Comparison of ENCODE assay signal across 1 cellular context in genomic region chr6:41741625-41742490, GRCh38.
A peak's percentile ranks its signal among the peaks of the same experiment; 100 is the strongest.
TF ChIP-seq lines count a peak whose summit lies in the region.

No MANE protein-coding gene starts in this region.

TF ChIP-seq in K562, 482 proteins besides CTCF, POLR2A, EP300 and RAD21:
- TF ChIP-seq TEAD4 (IDR thresholded peaks at IDR 0.05; ENCODE audit: low read length) (no peak), TEAD4 (CRISPR knock-in tag; IDR thresholded peaks at IDR 0.05; ENCODE audit: borderline replicate concordance) (no peak), HMGN3 (IDR thresholded peaks at IDR 0.05; ENCODE audit: borderline replicate concordance, extremely low read depth, insufficient read length, low read depth, low read length) (no peak), CEBPG (CRISPR knock-in tag; IDR thresholded peaks at IDR 0.05) (no peak), CEBPG (tag; conservative IDR thresholded peaks at IDR 0.05 in 1 of 2, IDR thresholded peaks at IDR 0.05 in 1 of 2) (peak; percentile 31 to 38; a peak in 1 of 4 replicates), CEBPB (tag; IDR thresholded peaks at IDR 0.05) (peak; percentile 65), DLX4 (CRISPR knock-in tag; IDR thresholded peaks at IDR 0.05) (no peak), KDM1A (IDR thresholded peaks at IDR 0.05) (no peak), NR4A1 (CRISPR knock-in tag; IDR thresholded peaks at IDR 0.05) (no peak), NR4A1 (tag; IDR thresholded peaks at IDR 0.05) (no peak)
